16 cellular contexts compared by ENCODE assay signal in the genomic region with DNA sequence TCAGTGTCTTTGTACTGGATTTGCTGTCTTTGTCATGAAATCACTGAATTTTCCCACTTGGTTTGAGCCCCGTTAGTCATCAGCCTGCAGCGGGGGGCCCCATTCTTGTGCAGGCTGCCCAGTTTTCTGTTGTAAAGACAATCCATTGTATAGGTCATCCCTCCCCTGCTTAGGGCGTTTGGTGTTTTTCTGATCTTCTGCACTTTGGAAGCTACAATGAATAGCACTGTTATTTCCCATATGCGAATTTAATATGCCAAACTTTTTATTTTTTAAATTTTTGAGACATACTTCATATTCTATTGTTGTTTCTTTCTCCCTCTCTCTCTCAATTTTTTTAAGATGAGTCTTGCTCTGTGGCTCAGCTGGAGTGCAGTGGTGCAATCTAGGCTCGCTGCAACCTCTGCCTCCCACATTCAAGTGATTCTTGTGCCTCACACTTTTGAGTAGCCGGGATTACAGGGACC. TPM values are rescaled to one million over a fixed set of nuclear protein-coding genes. Genes with fewer than 3 reads are reported as not detected.
DNase-seq lines count a peak whose midpoint lies in the region; ATAC-seq and TF ChIP-seq lines count a peak whose summit lies in the region.
"Had no signal": no experiment of that assay in that cellular context is flagged by ENCODE, and none has a peak within 500 bp of the region (broad histone marks: within the 10 kb centered on the region; RNA-seq: fewer than 3 reads in every experiment).

No MANE protein-coding gene starts in this region.

- no peaks in the 10 kb centered on the region for H3K36me3 Mint-ChIP-seq in chondrocyte (ENCODE audit: low read depth)
- peaks cover 3% of the 10 kb centered on the region for H3K36me3 Mint-ChIP-seq in nephron (ENCODE audit: low read depth)

- ATAC-seq in GM21825 (IDR thresholded peaks at IDR 0.05; ENCODE audit: unreplicated experiment): no peak
- ATAC-seq: activated T-helper 17 cell treated with anti-CD3 and anti-CD28 coated beads, Interleukin-2, amount 50 U/mL, for 72 hours had no signal

- TF ChIP-seq POLR2A in prostate gland (IDR thresholded peaks at IDR 0.05): no peak

- peaks cover 5% of the 10 kb centered on the region for H3K4me1 ChIP-seq in prostate gland (replicated peaks)

- DNase-seq in AG10803 (ENCODE audit: low read depth): peak; percentile 92
- DNase-seq in HS-5 (ENCODE audit: low read depth): peak; percentile 53
- DNase-seq in chondrocyte (ENCODE audit: low spot score): no peak
- no peak for DNase-seq in prostate gland (ENCODE audit: low spot score)
- no peak for DNase-seq in NCI-H2081 treated with DMSO at 0.1 percent for 48 hours (lab: John Stamatoyannopoulos, UW)
- DNase-seq in H4 (ENCODE audit: low spot score): no peak
- DNase-seq: activated CD4-positive, alpha-beta T cell treated with anti-CD3 and anti-CD28 coated beads for 4 hours; central memory CD4-positive, alpha-beta T cell; NCI-H146; thyroid gland had no signal

- no peaks in the 10 kb centered on the region for H3K9me3 ChIP-seq in prostate gland
- H3K9me3 ChIP-seq: thyroid gland had no signal

- TF ChIP-seq CTCF in AG10803 (conservative IDR thresholded peaks at IDR 0.05; ENCODE audit: low read length) (no peak), chondrocyte (IDR thresholded peaks at IDR 0.05) (no peak), nephron (IDR thresholded peaks at IDR 0.05; ENCODE audit: unreplicated experiment in 3 of 3) (no peak), prostate gland (IDR thresholded peaks at IDR 0.05) (no peak)

- H3K27ac ChIP-seq in prostate gland: no peak overlapping the region
- H3K27ac ChIP-seq: thyroid gland had no signal

- H3K27me3 Mint-ChIP-seq in chondrocyte (ENCODE audit: low read depth) (no peaks in the 10 kb centered on the region), nephron (ENCODE audit: low read depth) (no peaks in the 10 kb centered on the region)
- H3K27me3 Mint-ChIP-seq: activated T-helper 17 cell treated with anti-CD3 and anti-CD28 coated beads, Interleukin-2, amount 50 U/mL, for 72 hours had no signal

- intact Hi-C loops in prostate gland (cut with DNase I): no loop called here

- H3K4me1 Mint-ChIP-seq in chondrocyte (ENCODE audit: low read depth) (peaks cover 23% of the 10 kb centered on the region), nephron (peaks cover 16% of the 10 kb centered on the region)
- H3K4me1 Mint-ChIP-seq: activated T-helper 17 cell treated with anti-CD3 and anti-CD28 coated beads, Interleukin-2, amount 50 U/mL, for 72 hours had no signal

- peak overlapping the region; percentile 68 for H3K27ac Mint-ChIP-seq in chondrocyte (ENCODE audit: unreplicated experiment)
- peak overlapping the region; percentile 10 to 84 (median 67) for H3K27ac Mint-ChIP-seq in nephron
- H3K27ac Mint-ChIP-seq: activated T-helper 17 cell treated with anti-CD3 and anti-CD28 coated beads, Interleukin-2, amount 50 U/mL, for 72 hours had no signal

- H3K4me3 Mint-ChIP-seq in chondrocyte (ENCODE audit: unreplicated experiment) (no peak overlapping the region), nephron (no peak overlapping the region)
- H3K4me3 Mint-ChIP-seq: activated T-helper 17 cell treated with anti-CD3 and anti-CD28 coated beads, Interleukin-2, amount 50 U/mL, for 72 hours had no signal

- no peak overlapping the region for H3K4me3 ChIP-seq in AG10803 (ENCODE audit: low read length)
- H3K4me3 ChIP-seq in prostate gland: no peak overlapping the region
- H3K4me3 ChIP-seq: thyroid gland had no signal

- no peaks in the 10 kb centered on the region for H3K36me3 ChIP-seq in prostate gland
- H3K36me3 ChIP-seq: thyroid gland had no signal

- H3K9me3 Mint-ChIP-seq in chondrocyte (ENCODE audit: low read depth): no peaks in the 10 kb centered on the region
- H3K9me3 Mint-ChIP-seq in nephron: no peaks in the 10 kb centered on the region
- H3K9me3 Mint-ChIP-seq: activated T-helper 17 cell treated with anti-CD3 and anti-CD28 coated beads, Interleukin-2, amount 50 U/mL, for 72 hours had no signal

- WGBS in prostate gland: 53% methylated on average over 6 of the region's 6 CpGs

- no peaks in the 10 kb centered on the region for H3K27me3 ChIP-seq in prostate gland (replicated peaks; ENCODE audit: insufficient read depth)
- H3K27me3 ChIP-seq: thyroid gland had no signal

RNA-seq across cellular contexts. Expression of a gene that starts 9.0 kb away (rescaled TPM):
- total RNA-seq in chondrocyte (6.8 to 7.9 TPM (median 7.7 TPM) in 3 replicates), prostate gland (10 to 100 TPM; 73.3 to 78.7 TPM)
- total RNA-seq in H4 (2014; rRNA removed; shearing (Covaris generic)): 3.6 and 4.8 TPM in 2 replicates

RNA-seq across cellular contexts. Expression of a gene that starts 18.6 kb away (rescaled TPM):
- total RNA-seq in chondrocyte: not detected in 3 replicates
- total RNA-seq in prostate gland: not detected
- not detected in 2 replicates for total RNA-seq in H4 (2014; rRNA removed; shearing (Covaris generic))
- total RNA-seq: activated T-helper 17 cell treated with anti-CD3 and anti-CD28 coated beads, Interleukin-2, amount 50 U/mL, for 72 hours; frontal cortex; liver; pulmonary artery endothelial cell; thyroid gland had no signal

RNA-seq across cellular contexts. Expression of a gene that starts 30.9 kb away (rescaled TPM):
- 0.27 to 0.57 TPM (median 0.28 TPM) in 3 replicates for total RNA-seq in chondrocyte
- 1 to 10 TPM; 1.4 to 1.7 TPM for total RNA-seq in prostate gland
- total RNA-seq in H4 (2014; rRNA removed; shearing (Covaris generic)): 0.27 and 1.1 TPM in 2 replicates
- total RNA-seq: activated T-helper 17 cell treated with anti-CD3 and anti-CD28 coated beads, Interleukin-2, amount 50 U/mL, for 72 hours; pulmonary artery endothelial cell had no signal

RNA-seq across cellular contexts. Expression of a gene that starts 32.1 kb away (rescaled TPM):
- 73.7 to 112 TPM (median 108 TPM) in 3 replicates for total RNA-seq in chondrocyte
- 100 to 1,000 TPM; 120 to 129 TPM for total RNA-seq in prostate gland
- total RNA-seq in H4 (2014; rRNA removed; shearing (Covaris generic)): 80.9 and 96.4 TPM in 2 replicates

RNA-seq across cellular contexts. Expression of a gene that starts 59.5 kb away (rescaled TPM):
- total RNA-seq in chondrocyte: 36.3 to 46.7 TPM (median 39.4 TPM) in 3 replicates
- 10 to 100 TPM; 71.2 to 75.7 TPM for total RNA-seq in prostate gland
- 155 and 216 TPM in 2 replicates for total RNA-seq in H4 (2014; rRNA removed; shearing (Covaris generic))

Comparison
In these comparisons a context has a peak if more than half of its experiments do, and no peak if none do; other contexts are left out.
1. DNase-seq: peak in AG10803 (single experiment) and HS-5 (single experiment); none in chondrocyte (single experiment), prostate gland (single experiment), NCI-H2081 treated with DMSO at 0.1 percent for 48 hours (single experiment) and H4 (single experiment).